ENCODE assay signal across 22 cellular contexts in genomic region chr11:114392735-114393667, GRCh38. TPM values are rescaled to one million over a fixed set of nuclear protein-coding genes. Genes with fewer than 3 reads are reported as not detected.
DNase-seq lines count a peak whose midpoint lies in the region; ATAC-seq and TF ChIP-seq lines count a peak whose summit lies in the region.
"Had no signal": no experiment of that assay in that cellular context is flagged by ENCODE, and none has a peak within 500 bp of the region (broad histone marks: within the 10 kb centered on the region; RNA-seq: fewer than 3 reads in every experiment).

No MANE protein-coding gene starts in this region.

- POLR2A ChIA-PET in A673 (lab: Charles Lee; ENCODE audit: low non-redundant PET): no interaction called here

- H3K4me2 ChIP-seq in osteoblast (ENCODE audit: insufficient read depth, low read length): no peak overlapping the region
- H3K4me2 ChIP-seq: BLaER1 had no signal

- TF ChIP-seq CTCF in osteoblast (IDR thresholded peaks at IDR 0.05; ENCODE audit: extremely low read depth, low read depth, low read length) (no peak), A673 (conservative IDR thresholded peaks at IDR 0.05; ENCODE audit: low read depth, low read length) (no peak)

- H3K27ac ChIP-seq in osteoblast (ENCODE audit: low read depth, low read length): no peak overlapping the region
- no peak overlapping the region for H3K27ac ChIP-seq in A673 (ENCODE audit: low read depth, low read length, poor library complexity, severe bottlenecking)
- H3K27ac ChIP-seq: BLaER1, SJSA1 had no signal

- DNase-seq in AG20443 (ENCODE audit: low spot score) (peak; percentile 30), SK-MEL-5 (ENCODE audit: low read depth, low spot score) (peak; percentile 10), left lobe of liver (ENCODE audit: low spot score) (no peak), osteoblast (ENCODE audit: insufficient read length, low spot score, missing footprints) (peak; percentile 9), A673 (ENCODE audit: low spot score) (no peak), NCI-H1105 (lab: John Stamatoyannopoulos, UW) (no peak)
- DNase-seq: 8988T; CD4-positive, CD25-positive, alpha-beta regulatory T cell; DMS53; KBM-7; MV-4-11; NCI-H2029; NCI-H446 treated with DMSO at 0.1 percent for 48 hours; NCI-H526; NCI-H82; Right ventricle myocardium superior; RPMI8226; SW 1271 had no signal

- H3K36me3 ChIP-seq in osteoblast (ENCODE audit: insufficient read depth, low read length) (no peaks in the 10 kb centered on the region), A673 (ENCODE audit: insufficient read depth, low read length, poor library complexity, severe bottlenecking) (no peaks in the 10 kb centered on the region)
- H3K36me3 ChIP-seq: BLaER1, SJSA1 had no signal

- peak; percentile 43 for ATAC-seq in left lobe of liver
- ATAC-seq in GM18909 (IDR thresholded peaks at IDR 0.05; ENCODE audit: poor library complexity, unreplicated experiment): no peak
- ATAC-seq: HCT116 had no signal

- H3K4me1 ChIP-seq in osteoblast (ENCODE audit: insufficient read depth, low read length) (peaks cover 7% of the 10 kb centered on the region), A673 (ENCODE audit: insufficient read depth, low read length, poor library complexity, severe bottlenecking) (no peaks in the 10 kb centered on the region)
- H3K4me1 ChIP-seq: BLaER1 had no signal

- H3K27me3 ChIP-seq in osteoblast (ENCODE audit: insufficient read depth, low read length) (no peaks in the 10 kb centered on the region), A673 (replicated peaks; ENCODE audit: insufficient read depth, low read depth, low read length, poor library complexity) (no peaks in the 10 kb centered on the region)
- H3K27me3 ChIP-seq: BLaER1, SJSA1 had no signal

- no peaks in the 10 kb centered on the region for H4K20me1 ChIP-seq in osteoblast (ENCODE audit: insufficient read depth, low read length)
- H4K20me1 ChIP-seq: BLaER1 had no signal

- in situ Hi-C loops in SK-MEL-5 (cut with HindIII; ENCODE audit: low pct_unique_long_range_greater_than_20kb, low sequenced_read_pairs): no loop called here

- intact Hi-C loops in A673 (cut with micrococcal nuclease; ENCODE audit: unreplicated experiment): no loop called here

- no peaks in the 10 kb centered on the region for H3K9me3 ChIP-seq in osteoblast (ENCODE audit: low read depth, low read length)
- H3K9me3 ChIP-seq in A673 (ENCODE audit: low read depth, low read length, poor library complexity, severe bottlenecking): no peaks in the 10 kb centered on the region
- H3K9me3 ChIP-seq: BLaER1, SJSA1 had no signal

- CTCF ChIA-PET in A673 (lab: Charles Lee): no interaction called here

- no peaks in the 10 kb centered on the region for H3K79me2 ChIP-seq in osteoblast (ENCODE audit: insufficient read depth, low read length)

- no peak overlapping the region for H3K4me3 ChIP-seq in osteoblast (ENCODE audit: insufficient read depth, low read length)
- no peak overlapping the region for H3K4me3 ChIP-seq in A673 (ENCODE audit: low read depth, low read length, poor library complexity, severe bottlenecking)
- H3K4me3 ChIP-seq: BLaER1, SJSA1 had no signal

- no TSS peak for BruUV-seq in A673 (replicated peaks; lab: Mats Ljungman, UMichigan)

- H2AFZ ChIP-seq in osteoblast (ENCODE audit: low read length): no peak overlapping the region

RNA-seq across cellular contexts. Expression of gene C11orf71, which starts 7.3 kb away (rescaled TPM):
- total RNA-seq in SK-MEL-5 (2014; rRNA removed; shearing (Covaris generic)): 7.9 and 8.7 TPM in 2 replicates
- polyA plus RNA-seq in SK-MEL-5 (2015; cell fraction: cytosol; rRNA removed): 6.7 and 7.1 TPM in 2 replicates
- polyA plus RNA-seq in SK-MEL-5 (2015; cell fraction: nucleus; rRNA removed): 16.7 and 25.2 TPM in 2 replicates
- total RNA-seq in left lobe of liver: 11.9 TPM
- 3.3 and 4.7 TPM in 2 replicates for total RNA-seq in osteoblast
- total RNA-seq in A673 (2021): 7.4 and 11.4 TPM in 2 replicates

RNA-seq across cellular contexts. Expression of gene RBM7, which starts 7.5 kb away (rescaled TPM):
- 23.8 and 29.0 TPM in 2 replicates for total RNA-seq in SK-MEL-5 (2014; rRNA removed; shearing (Covaris generic))
- polyA plus RNA-seq in SK-MEL-5 (2015; cell fraction: cytosol; rRNA removed): 14.2 TPM in 2 replicates
- 8.3 and 14.5 TPM in 2 replicates for polyA plus RNA-seq in SK-MEL-5 (2015; cell fraction: nucleus; rRNA removed)
- total RNA-seq in left lobe of liver (8.7 TPM), osteoblast (37.7 and 38.0 TPM in 2 replicates), A673 (2021) (37.0 and 41.1 TPM in 2 replicates)

RNA-seq across cellular contexts. Expression of gene REXO2, which starts 46.3 kb away (rescaled TPM):
- 108 and 118 TPM in 2 replicates for total RNA-seq in SK-MEL-5 (2014; rRNA removed; shearing (Covaris generic))
- 79.0 and 104 TPM in 2 replicates for polyA plus RNA-seq in SK-MEL-5 (2015; cell fraction: cytosol; rRNA removed)
- 144 and 177 TPM in 2 replicates for polyA plus RNA-seq in SK-MEL-5 (2015; cell fraction: nucleus; rRNA removed)
- total RNA-seq in left lobe of liver (23.6 TPM), osteoblast (177 and 203 TPM in 2 replicates), A673 (2021) (119 TPM in 2 replicates)

Comparison
In these comparisons a context has a peak if more than half of its experiments do, and no peak if none do; other contexts are left out.
1. DNase-seq: peak in AG20443 (single experiment), SK-MEL-5 (single experiment) and osteoblast (single experiment); none in left lobe of liver (single experiment), A673 (single experiment) and NCI-H1105 (single experiment).